Comparison of ENCODE assay signal across 8 cellular contexts in genomic region chr12:94289551-94290312, GRCh38.
A peak's percentile ranks its signal among the peaks of the same experiment; 100 is the strongest.
DNase-seq lines count a peak whose midpoint lies in the region; ATAC-seq and TF ChIP-seq lines count a peak whose summit lies in the region.

No MANE protein-coding gene starts in this region.

- no peaks in the 10 kb centered on the region for H3K9me3 ChIP-seq in right atrium auricular region
- H3K9me3 ChIP-seq in smooth muscle cell (replicated peaks; ENCODE audit: low read depth), result no peaks in the 10 kb centered on the region
- H3K9me3 ChIP-seq in CD4-positive, alpha-beta T cell (ENCODE audit: control insufficient read depth, low read length), result no peaks in the 10 kb centered on the region
- no peaks in the 10 kb centered on the region for H3K9me3 ChIP-seq in hepatocyte (ENCODE audit: low read depth)

- H3K4me3 ChIP-seq in right atrium auricular region, result no peak overlapping the region
- no peak overlapping the region for H3K4me3 ChIP-seq in smooth muscle cell
- H3K4me3 ChIP-seq in hepatocyte, result no peak overlapping the region

- H4K20me1 ChIP-seq in smooth muscle cell (ENCODE audit: low read depth) (no peaks in the 10 kb centered on the region), hepatocyte (ENCODE audit: insufficient read depth, poor library complexity, severe bottlenecking) (no peaks in the 10 kb centered on the region)

- H3F3A ChIP-seq in smooth muscle cell (ENCODE audit: low read depth), result peaks cover 8% of the 10 kb centered on the region

- WGBS in smooth muscle cell (ENCODE audit: low lambda C conversion rate), result 16% methylated on average over 12 of the region's 12 CpGs
- WGBS in hepatocyte (ENCODE audit: low lambda C conversion rate, missing lambda C conversion rate), result 46% methylated on average over 12 of the region's 12 CpGs

- no peak for TF ChIP-seq CTCF in right atrium auricular region (IDR thresholded peaks at IDR 0.05)
- TF ChIP-seq CTCF in smooth muscle cell (IDR thresholded peaks at IDR 0.05; ENCODE audit: borderline replicate concordance, insufficient read depth, poor library complexity, severe bottlenecking), result no peak
- no peak for TF ChIP-seq CTCF in CD4-positive, alpha-beta T cell (IDR thresholded peaks at IDR 0.05)
- no peak for TF ChIP-seq CTCF in hepatocyte (IDR thresholded peaks at IDR 0.05; ENCODE audit: poor library complexity)

- H3K27ac ChIP-seq in right atrium auricular region, result peak overlapping the region; percentile 70 to 86
- peak overlapping the region; percentile 40 for H3K27ac ChIP-seq in smooth muscle cell (ENCODE audit: low read depth)
- H3K27ac ChIP-seq in CD4-positive, alpha-beta T cell (ENCODE audit: low read depth, low read length), result no peak overlapping the region
- H3K27ac ChIP-seq in hepatocyte, result no peak overlapping the region

- H3K36me3 ChIP-seq in right atrium auricular region, result no peaks in the 10 kb centered on the region
- no peaks in the 10 kb centered on the region for H3K36me3 ChIP-seq in smooth muscle cell (ENCODE audit: low read depth)
- no peaks in the 10 kb centered on the region for H3K36me3 ChIP-seq in hepatocyte (replicated peaks; ENCODE audit: insufficient read depth, low read depth)

- no peaks in the 10 kb centered on the region for H3K27me3 Mint-ChIP-seq in CD4-positive, alpha-beta T cell
- H3K27me3 Mint-ChIP-seq in activated CD8-positive, alpha-beta memory T cell treated with anti-CD3 and anti-CD28 coated beads, Interleukin-2, amount 10 ng/mL, durations not matched to agents 7 days and 5 days, result no peaks in the 10 kb centered on the region

- ATAC-seq in CD4-positive, alpha-beta T cell (ENCODE audit: poor library complexity), result no peak
- no peak for ATAC-seq in activated CD8-positive, alpha-beta memory T cell treated with anti-CD3 and anti-CD28 coated beads, Interleukin-2, amount 10 ng/mL, durations not matched to agents 7 days and 5 days

- H3K27me3 ChIP-seq in right atrium auricular region (no peaks in the 10 kb centered on the region), smooth muscle cell (ENCODE audit: low read depth) (peaks cover 30% of the 10 kb centered on the region), hepatocyte (peaks cover 8% of the 10 kb centered on the region)
- H3K27me3 ChIP-seq in CD4-positive, alpha-beta T cell (ENCODE audit: control insufficient read depth, insufficient read depth, low read length), result no peaks in the 10 kb centered on the region

- no peaks in the 10 kb centered on the region for H3K9me2 ChIP-seq in hepatocyte (replicated peaks; ENCODE audit: insufficient read depth)

- POLR2A ChIA-PET in CD4-positive, alpha-beta T cell (lab: Charles Lee), result interaction anchor here (1.5 kb wide), 1 partner anchor 27 kb away, joined by 5 read pairs; no protein-coding TSS in a partner anchor

- peaks cover 0 to 30% of the 10 kb centered on the region in 2 donors for H3K4me1 ChIP-seq in right atrium auricular region
- H3K4me1 ChIP-seq in smooth muscle cell (ENCODE audit: low read depth), result peaks cover 27% of the 10 kb centered on the region
- peaks cover 18% of the 10 kb centered on the region for H3K4me1 ChIP-seq in hepatocyte (ENCODE audit: insufficient read depth)

- peaks cover 60% of the 10 kb centered on the region for H3K36me3 Mint-ChIP-seq in CD4-positive, alpha-beta T cell (ENCODE audit: low read depth)
- H3K36me3 Mint-ChIP-seq in activated CD8-positive, alpha-beta memory T cell treated with anti-CD3 and anti-CD28 coated beads, Interleukin-2, amount 10 ng/mL, durations not matched to agents 7 days and 5 days, result peaks cover 11% of the 10 kb centered on the region

- intact Hi-C loops in CD4-positive, alpha-beta T cell (cut with DNase I, micrococcal nuclease), result loop anchor here in 1 of 2 experiments (5.0 kb wide), 1 partner anchor 142 kb away; the partner anchor contains the start of gene PLXNC1

- no peaks in the 10 kb centered on the region for H3K4me1 Mint-ChIP-seq in CD4-positive, alpha-beta T cell (ENCODE audit: low read depth)
- H3K4me1 Mint-ChIP-seq in activated CD8-positive, alpha-beta memory T cell treated with anti-CD3 and anti-CD28 coated beads, Interleukin-2, amount 10 ng/mL, durations not matched to agents 7 days and 5 days, result peaks cover 3% of the 10 kb centered on the region

- H3K4me2 ChIP-seq in smooth muscle cell, result peak overlapping the region; percentile 69
- H3K4me2 ChIP-seq in hepatocyte, result no peak overlapping the region

- no peaks in the 10 kb centered on the region for H3K79me2 ChIP-seq in smooth muscle cell (ENCODE audit: low read depth)
- H3K79me2 ChIP-seq in hepatocyte, result no peaks in the 10 kb centered on the region

- DNase-seq in GM03348 (ENCODE audit: low spot score) (peak; percentile 75), amniotic epithelial cell (ENCODE audit: low read depth) (peak; percentile 48), right atrium auricular region (ENCODE audit: low spot score) (no peak), smooth muscle cell (lab: John Stamatoyannopoulos, UW; ENCODE audit: unreplicated experiment) (no peak), DMS153 treated with DMSO at 0.1 percent for 48 hours (lab: John Stamatoyannopoulos, UW; ENCODE audit: unreplicated experiment) (no peak), hepatocyte (ENCODE audit: low spot score) (no peak)
- no peak for DNase-seq in CD4-positive, alpha-beta T cell
- DNase-seq in activated CD8-positive, alpha-beta memory T cell treated with anti-CD3 and anti-CD28 coated beads, Interleukin-2, amount 10 ng/mL, durations not matched to agents 7 days and 5 days, result no peak

- H3K4me3 Mint-ChIP-seq in CD4-positive, alpha-beta T cell, result no peak overlapping the region
- H3K4me3 Mint-ChIP-seq in activated CD8-positive, alpha-beta memory T cell treated with anti-CD3 and anti-CD28 coated beads, Interleukin-2, amount 10 ng/mL, durations not matched to agents 7 days and 5 days, result no peak overlapping the region

- CTCF ChIA-PET in CD4-positive, alpha-beta T cell (lab: Charles Lee), result no interaction called here
- CTCF ChIA-PET in activated CD8-positive, alpha-beta memory T cell treated with anti-CD3 and anti-CD28 coated beads, Interleukin-2, amount 10 ng/mL, durations not matched to agents 7 days and 5 days (lab: Charles Lee), result interaction anchor here (1.6 kb wide), 1 partner anchor 16 kb away, joined by 5 read pairs; no protein-coding TSS in a partner anchor

- no peak overlapping the region for H2AFZ ChIP-seq in smooth muscle cell (ENCODE audit: low read depth)
- H2AFZ ChIP-seq in hepatocyte, result no peak overlapping the region

- H3K9ac ChIP-seq in smooth muscle cell (ENCODE audit: low read depth), result no peak overlapping the region

- no peak overlapping the region for H3K27ac Mint-ChIP-seq in CD4-positive, alpha-beta T cell
- no peak overlapping the region for H3K27ac Mint-ChIP-seq in activated CD8-positive, alpha-beta memory T cell treated with anti-CD3 and anti-CD28 coated beads, Interleukin-2, amount 10 ng/mL, durations not matched to agents 7 days and 5 days

- no peaks in the 10 kb centered on the region for H3K9me3 Mint-ChIP-seq in CD4-positive, alpha-beta T cell
- H3K9me3 Mint-ChIP-seq in activated CD8-positive, alpha-beta memory T cell treated with anti-CD3 and anti-CD28 coated beads, Interleukin-2, amount 10 ng/mL, durations not matched to agents 7 days and 5 days (ENCODE audit: low read depth), result no peaks in the 10 kb centered on the region

Comparison
In these comparisons a context has a peak if more than half of its experiments do, and no peak if none do; other contexts are left out.
1. DNase-seq: peak in GM03348 (single experiment) and amniotic epithelial cell (single experiment); none in right atrium auricular region (single experiment), smooth muscle cell (single experiment), DMS153 treated with DMSO at 0.1 percent for 48 hours (single experiment), CD4-positive, alpha-beta T cell (0 of 10), hepatocyte (single experiment) and activated CD8-positive, alpha-beta memory T cell treated with anti-CD3 and anti-CD28 coated beads, Interleukin-2, amount 10 ng/mL, durations not matched to agents 7 days and 5 days (single experiment).
2. H3K27ac ChIP-seq: peak in right atrium auricular region (2 of 2) and smooth muscle cell (single experiment); none in CD4-positive, alpha-beta T cell (single experiment) and hepatocyte (single experiment).